8 cellular contexts compared by ENCODE assay signal in genomic region chr19:35648017-35648961, GRCh38. TPM values are rescaled to one million over a fixed set of nuclear protein-coding genes. Genes with fewer than 3 reads are reported as not detected.
DNase-seq lines count a peak whose midpoint lies in the region; ATAC-seq and TF ChIP-seq lines count a peak whose summit lies in the region.

Gene COX6B1 (plus strand): TSS chr19:35648323. CDS start chr19:35651244, 2,921 bp downstream.

- H3K9me3 Mint-ChIP-seq in activated naive CD4-positive, alpha-beta T cell treated with anti-CD3 and anti-CD28 coated beads, Interleukin-2, amount 50 U/mL, for 24 hours, result no peaks in the 10 kb centered on the region

- peak; percentile 93 for DNase-seq in GM04503 (ENCODE audit: low read depth)
- DNase-seq in NCI-H1092 (lab: John Stamatoyannopoulos, UW), result peak; percentile 95
- DNase-seq in globus pallidus (ENCODE audit: low spot score), result peak; percentile 98
- peak; percentile 95 for DNase-seq in occipital lobe (lab: John Stamatoyannopoulos, UW)

- no peaks in the 10 kb centered on the region for H3K36me3 Mint-ChIP-seq in activated naive CD4-positive, alpha-beta T cell treated with anti-CD3 and anti-CD28 coated beads, Interleukin-2, amount 50 U/mL, for 24 hours

- H3K4me3 Mint-ChIP-seq in activated naive CD4-positive, alpha-beta T cell treated with anti-CD3 and anti-CD28 coated beads, Interleukin-2, amount 50 U/mL, for 24 hours, result peak within 1 kb of the TSS; percentile 98

- H3K4me1 Mint-ChIP-seq in activated naive CD4-positive, alpha-beta T cell treated with anti-CD3 and anti-CD28 coated beads, Interleukin-2, amount 50 U/mL, for 24 hours, result peaks cover 50% of the 10 kb centered on the region

- peak within 1 kb of the TSS; percentile 22 for H3K27ac ChIP-seq in temporal lobe (ENCODE audit: low read depth, low read length)

- H3K27ac Mint-ChIP-seq in activated naive CD4-positive, alpha-beta T cell treated with anti-CD3 and anti-CD28 coated beads, Interleukin-2, amount 50 U/mL, for 24 hours, result peak within 1 kb of the TSS; percentile 95

- ATAC-seq in HG02588 (IDR thresholded peaks at IDR 0.05; ENCODE audit: unreplicated experiment) (peak; percentile 41), SK-N-SH treated with all-trans-retinoic acid at 6 μM for 48 hours (peak; percentile 77)

- no peaks in the 10 kb centered on the region for H3K27me3 Mint-ChIP-seq in activated naive CD4-positive, alpha-beta T cell treated with anti-CD3 and anti-CD28 coated beads, Interleukin-2, amount 50 U/mL, for 24 hours

TF ChIP-seq in SK-N-SH treated with all-trans-retinoic acid at 6 μM for 48 hours, 23 proteins besides CTCF, POLR2A, EP300 and RAD21:
- TF ChIP-seq ZNF70 (CRISPR knock-in tag; IDR thresholded peaks at IDR 0.05) (peak; percentile 60; the same call in 1 of the 2 replicates), ZFP30 (CRISPR knock-in tag; IDR thresholded peaks at IDR 0.05) (no peak)

RNA-seq across cellular contexts. Expression of gene COX6B1, which starts in this region (rescaled TPM):
- total RNA-seq in occipital lobe (119 TPM), temporal lobe (102 TPM)

Comparison
In these comparisons a context has a peak if more than half of its experiments do, and no peak if none do; other contexts are left out.
1. Peak in every context shown above with its lines: DNase-seq, ATAC-seq and H3K27ac ChIP-seq.